2 cellular contexts compared by ENCODE assay signal in the genomic region with DNA sequence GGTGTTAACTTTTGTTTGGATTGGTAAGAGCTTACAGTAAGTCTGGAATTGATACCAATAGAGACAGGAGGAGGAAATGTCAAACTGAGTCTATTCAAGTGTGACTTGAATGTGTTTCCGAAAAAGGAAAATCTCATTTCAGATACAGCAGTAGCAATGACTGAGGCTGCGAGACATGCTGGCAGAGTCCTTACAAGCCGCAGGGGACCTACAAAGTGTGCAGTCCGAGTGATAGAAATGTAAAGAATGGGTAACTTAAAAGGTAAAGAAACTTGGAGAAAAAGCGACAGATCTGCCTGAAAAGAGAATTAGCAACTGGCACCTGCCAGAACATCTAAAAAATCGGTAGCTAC.
TF ChIP-seq lines count a peak whose summit lies in the region.

No MANE protein-coding gene starts in this region.

TF ChIP-seq in HEK293, 187 proteins besides CTCF, POLR2A, EP300 and RAD21 (continued from another document):
- TF ChIP-seq, protein P1, sequence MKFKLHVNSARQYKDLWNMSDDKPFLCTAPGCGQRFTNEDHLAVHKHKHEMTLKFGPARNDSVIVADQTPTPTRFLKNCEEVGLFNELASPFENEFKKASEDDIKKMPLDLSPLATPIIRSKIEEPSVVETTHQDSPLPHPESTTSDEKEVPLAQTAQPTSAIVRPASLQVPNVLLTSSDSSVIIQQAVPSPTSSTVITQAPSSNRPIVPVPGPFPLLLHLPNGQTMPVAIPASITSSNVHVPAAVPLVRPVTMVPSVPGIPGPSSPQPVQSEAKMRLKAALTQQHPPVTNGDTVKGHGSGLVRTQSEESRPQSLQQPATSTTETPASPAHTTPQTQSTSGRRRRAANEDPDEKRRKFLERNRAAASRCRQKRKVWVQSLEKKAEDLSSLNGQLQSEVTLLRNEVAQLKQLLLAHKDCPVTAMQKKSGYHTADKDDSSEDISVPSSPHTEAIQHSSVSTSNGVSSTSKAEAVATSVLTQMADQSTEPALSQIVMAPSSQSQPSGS (tag by site-specific recombination; IDR thresholded peaks at IDR 0.05; ENCODE audit: low read depth): no peak
- TF ChIP-seq ZNF24 (tag by site-specific recombination; IDR thresholded peaks at IDR 0.05) (no peak), ZBTB6 (tag by site-specific recombination; IDR thresholded peaks at IDR 0.05) (no peak), ZNF830 (tag by site-specific recombination; IDR thresholded peaks at IDR 0.05; ENCODE audit: low read depth) (no peak), ZNF785 (tag by site-specific recombination; IDR thresholded peaks at IDR 0.05) (no peak), OSR2 (tag by site-specific recombination; IDR thresholded peaks at IDR 0.05) (no peak), KLF9 (tag by site-specific recombination; IDR thresholded peaks at IDR 0.05; ENCODE audit: low read depth) (no peak)
- TF ChIP-seq, protein P2, sequence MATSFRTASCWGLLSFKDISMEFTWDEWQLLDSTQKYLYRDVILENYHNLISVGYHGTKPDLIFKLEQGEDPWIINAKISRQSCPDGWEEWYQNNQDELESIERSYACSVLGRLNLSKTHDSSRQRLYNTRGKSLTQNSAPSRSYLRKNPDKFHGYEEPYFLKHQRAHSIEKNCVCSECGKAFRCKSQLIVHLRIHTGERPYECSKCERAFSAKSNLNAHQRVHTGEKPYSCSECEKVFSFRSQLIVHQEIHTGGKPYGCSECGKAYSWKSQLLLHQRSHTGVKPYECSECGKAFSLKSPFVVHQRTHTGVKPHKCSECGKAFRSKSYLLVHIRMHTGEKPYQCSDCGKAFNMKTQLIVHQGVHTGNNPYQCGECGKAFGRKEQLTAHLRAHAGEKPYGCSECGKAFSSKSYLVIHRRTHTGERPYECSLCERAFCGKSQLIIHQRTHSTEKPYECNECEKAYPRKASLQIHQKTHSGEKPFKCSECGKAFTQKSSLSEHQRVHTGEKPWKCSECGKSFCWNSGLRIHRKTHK (tag by site-specific recombination; IDR thresholded peaks at IDR 0.05): no peak

TF ChIP-seq in GM12878, 131 proteins besides CTCF, POLR2A, EP300 and RAD21 (continued from another document):
- TF ChIP-seq, protein P3, sequence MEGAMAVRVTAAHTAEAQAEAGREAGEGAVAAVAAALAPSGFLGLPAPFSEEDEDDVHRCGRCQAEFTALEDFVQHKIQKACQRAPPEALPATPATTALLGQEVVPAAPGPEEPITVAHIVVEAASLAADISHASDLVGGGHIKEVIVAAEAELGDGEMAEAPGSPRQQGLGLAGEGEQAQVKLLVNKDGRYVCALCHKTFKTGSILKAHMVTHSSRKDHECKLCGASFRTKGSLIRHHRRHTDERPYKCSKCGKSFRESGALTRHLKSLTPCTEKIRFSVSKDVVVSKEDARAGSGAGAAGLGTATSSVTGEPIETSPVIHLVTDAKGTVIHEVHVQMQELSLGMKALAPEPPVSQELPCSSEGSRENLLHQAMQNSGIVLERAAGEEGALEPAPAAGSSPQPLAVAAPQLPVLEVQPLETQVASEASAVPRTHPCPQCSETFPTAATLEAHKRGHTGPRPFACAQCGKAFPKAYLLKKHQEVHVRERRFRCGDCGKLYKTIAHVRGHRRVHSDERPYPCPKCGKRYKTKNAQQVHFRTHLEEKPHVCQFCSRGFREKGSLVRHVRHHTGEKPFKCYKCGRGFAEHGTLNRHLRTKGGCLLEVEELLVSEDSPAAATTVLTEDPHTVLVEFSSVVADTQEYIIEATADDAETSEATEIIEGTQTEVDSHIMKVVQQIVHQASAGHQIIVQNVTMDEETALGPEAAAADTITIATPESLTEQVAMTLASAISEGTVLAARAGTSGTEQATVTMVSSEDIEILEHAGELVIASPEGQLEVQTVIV (IDR thresholded peaks at IDR 0.05; ENCODE audit: borderline replicate concordance, partially characterized antibody): no peak
- TF ChIP-seq CBX5 (IDR thresholded peaks at IDR 0.05; ENCODE audit: low read depth) (no peak), CREB1 (IDR thresholded peaks at IDR 0.05; ENCODE audit: low read depth) (no peak), IKZF1 (conservative IDR thresholded peaks at IDR 0.05) (no peak), TCF12 (IDR thresholded peaks at IDR 0.05; ENCODE audit: low read depth, low read length) (no peak), RBBP5 (conservative IDR thresholded peaks at IDR 0.05) (no peak), SP1 (IDR thresholded peaks at IDR 0.05; ENCODE audit: low read depth, low read length) (no peak), HDAC2 (IDR thresholded peaks at IDR 0.05) (no peak), DPF2 (IDR thresholded peaks at IDR 0.05) (no peak), KAT2A (conservative IDR thresholded peaks at IDR 0.05; ENCODE audit: control insufficient read depth, low read depth, low read length) (no peak), ZZZ3 (IDR thresholded peaks at IDR 0.05; ENCODE audit: control insufficient read depth, insufficient read length, low read depth) (no peak), POLR2AphosphoS2 (IDR thresholded peaks at IDR 0.05; ENCODE audit: low read depth, low read length) (no peak), BCL11A (IDR thresholded peaks at IDR 0.05; ENCODE audit: low read depth, low read length) (no peak), SMARCA5 (IDR thresholded peaks at IDR 0.05) (no peak)
